In the genomic region with DNA sequence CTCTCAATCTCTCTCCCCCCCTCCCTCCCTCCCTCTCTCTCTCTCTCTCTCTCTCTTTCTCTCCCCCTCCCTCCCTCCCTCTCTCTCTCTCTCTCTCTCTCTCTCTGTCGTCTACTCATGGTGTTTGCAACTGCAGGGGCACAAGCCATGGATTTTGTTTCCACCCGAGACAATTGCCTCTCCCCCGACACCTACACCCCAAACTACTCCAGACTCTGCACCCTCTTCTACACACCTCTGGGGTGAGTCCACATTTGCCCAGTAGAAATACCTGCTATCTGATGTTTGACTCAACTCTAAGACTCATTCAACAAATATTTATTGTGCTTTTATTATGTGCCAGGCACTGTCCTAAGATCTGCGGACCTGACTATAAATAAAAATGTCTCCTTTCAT, we compare ENCODE assay signal across 12 cellular contexts.
DNase-seq lines count a peak whose midpoint lies in the region; ATAC-seq and TF ChIP-seq lines count a peak whose summit lies in the region.
"Had no signal": no experiment of that assay in that cellular context is flagged by ENCODE, and none has a peak within 500 bp of the region (broad histone marks: within the 10 kb centered on the region; RNA-seq: fewer than 3 reads in every experiment).

No MANE protein-coding gene starts in this region.

- no peaks in the 10 kb centered on the region for H3K36me3 ChIP-seq in RWPE2 (ENCODE audit: low read depth)
- H3K36me3 ChIP-seq: adrenal gland, SJSA1 had no signal

- H3K9me3 ChIP-seq in RWPE2 (ENCODE audit: severe bottlenecking), result no peaks in the 10 kb centered on the region
- H3K9me3 ChIP-seq: adrenal gland, SJSA1 had no signal

- no peaks in the 10 kb centered on the region for H3K36me3 Mint-ChIP-seq in osteocyte (ENCODE audit: unreplicated experiment)

- H3K4me3 ChIP-seq in RWPE2 (ENCODE audit: severe bottlenecking), result no peak overlapping the region
- H3K4me3 ChIP-seq: adrenal gland, SJSA1 had no signal

- no peaks in the 10 kb centered on the region for H3K9me3 Mint-ChIP-seq in osteocyte (ENCODE audit: unreplicated experiment)
- H3K9me3 Mint-ChIP-seq in stimulated activated naive CD8-positive, alpha-beta T cell treated with anti-CD3 and anti-CD28 coated beads, Interleukin-15, amount 100 ng/mL, for 72 hours, result no peaks in the 10 kb centered on the region
- H3K9me3 Mint-ChIP-seq: stimulated activated naive CD8-positive, alpha-beta T cell treated with anti-CD3 and anti-CD28 coated beads, Interleukin-15, Interleukin-2, amounts not matched to agents 100 ng/mL and 50 ng/mL, for 24 hours had no signal

- TF ChIP-seq CTCF in RWPE2 (IDR thresholded peaks at IDR 0.05; ENCODE audit: poor library complexity, severe bottlenecking) (peak; percentile 16), osteocyte (IDR thresholded peaks at IDR 0.05) (peak; percentile 40)

- peak overlapping the region; percentile 38 for H3K27ac Mint-ChIP-seq in osteocyte (ENCODE audit: unreplicated experiment)
- H3K27ac Mint-ChIP-seq in stimulated activated naive CD8-positive, alpha-beta T cell treated with anti-CD3 and anti-CD28 coated beads, Interleukin-15, amount 100 ng/mL, for 72 hours, result no peak overlapping the region
- H3K27ac Mint-ChIP-seq: stimulated activated naive CD8-positive, alpha-beta T cell treated with anti-CD3 and anti-CD28 coated beads, Interleukin-15, Interleukin-2, amounts not matched to agents 100 ng/mL and 50 ng/mL, for 24 hours had no signal

- H3K27ac ChIP-seq in RWPE2 (ENCODE audit: poor library complexity, severe bottlenecking), result no peak overlapping the region
- peak overlapping the region; percentile 80 for H3K27ac ChIP-seq in epithelial cell of prostate
- H3K27ac ChIP-seq: SJSA1 had no signal

- H3K4me3 Mint-ChIP-seq in osteocyte (ENCODE audit: unreplicated experiment), result no peak overlapping the region
- H3K4me3 Mint-ChIP-seq in stimulated activated naive CD8-positive, alpha-beta T cell treated with anti-CD3 and anti-CD28 coated beads, Interleukin-15, amount 100 ng/mL, for 72 hours, result no peak overlapping the region
- H3K4me3 Mint-ChIP-seq: stimulated activated naive CD8-positive, alpha-beta T cell treated with anti-CD3 and anti-CD28 coated beads, Interleukin-15, Interleukin-2, amounts not matched to agents 100 ng/mL and 50 ng/mL, for 24 hours had no signal

- H3K4me1 Mint-ChIP-seq in osteocyte (ENCODE audit: unreplicated experiment), result peaks cover 25% of the 10 kb centered on the region
- H3K4me1 Mint-ChIP-seq in stimulated activated naive CD8-positive, alpha-beta T cell treated with anti-CD3 and anti-CD28 coated beads, Interleukin-15, amount 100 ng/mL, for 72 hours, result peaks cover 36% of the 10 kb centered on the region

- ATAC-seq in RWPE2 (ENCODE audit: low read depth) (peak; percentile 66), GM21367 (IDR thresholded peaks at IDR 0.05; ENCODE audit: unreplicated experiment) (no peak)
- no peak for ATAC-seq in stimulated activated naive CD8-positive, alpha-beta T cell treated with anti-CD3 and anti-CD28 coated beads, Interleukin-15, amount 100 ng/mL, for 72 hours

- no peaks in the 10 kb centered on the region for H3K27me3 ChIP-seq in RWPE2 (ENCODE audit: insufficient read depth, poor library complexity, severe bottlenecking)
- H3K27me3 ChIP-seq: adrenal gland, SJSA1 had no signal

- peaks cover 14% of the 10 kb centered on the region for H3K27me3 Mint-ChIP-seq in osteocyte (ENCODE audit: unreplicated experiment)
- H3K27me3 Mint-ChIP-seq in stimulated activated naive CD8-positive, alpha-beta T cell treated with anti-CD3 and anti-CD28 coated beads, Interleukin-15, amount 100 ng/mL, for 72 hours, result no peaks in the 10 kb centered on the region
- H3K27me3 Mint-ChIP-seq: stimulated activated naive CD8-positive, alpha-beta T cell treated with anti-CD3 and anti-CD28 coated beads, Interleukin-15, Interleukin-2, amounts not matched to agents 100 ng/mL and 50 ng/mL, for 24 hours had no signal

- H3K4me1 ChIP-seq in RWPE2 (ENCODE audit: insufficient read depth, poor library complexity, severe bottlenecking), result peaks cover 9% of the 10 kb centered on the region

- DNase-seq in EL, result peak; percentile 21
- DNase-seq in RWPE2 (ENCODE audit: low spot score), result no peak
- peak; percentile 53 for DNase-seq in epithelial cell of prostate (ENCODE audit: low read depth, low spot score)
- no peak for DNase-seq in osteocyte (ENCODE audit: extremely low spot score, unreplicated experiment)
- no peak for DNase-seq in AG08395 (ENCODE audit: low spot score)
- no peak for DNase-seq in stimulated activated naive CD8-positive, alpha-beta T cell treated with anti-CD3 and anti-CD28 coated beads, Interleukin-15, amount 100 ng/mL, for 72 hours
- no peak for DNase-seq in SIG-M5 treated with dmso at 0.1 percent for 504 hours (lab: John Stamatoyannopoulos, UW; ENCODE audit: unreplicated experiment)
- DNase-seq: stimulated activated CD4-positive, alpha-beta T cell treated with anti-CD3 and anti-CD28 coated beads, Interleukin-4, amount 100 ng/mL, for 1 hour had no signal

Comparison
In these comparisons a context has a peak if more than half of its experiments do, and no peak if none do; other contexts are left out.
1. DNase-seq: peak in EL (single experiment) and epithelial cell of prostate (single experiment); none in RWPE2 (single experiment), osteocyte (single experiment), AG08395 (single experiment), stimulated activated naive CD8-positive, alpha-beta T cell treated with anti-CD3 and anti-CD28 coated beads, Interleukin-15, amount 100 ng/mL, for 72 hours (0 of 2) and SIG-M5 treated with dmso at 0.1 percent for 504 hours (single experiment).